10 cellular contexts compared by ENCODE assay signal in genomic region chr9:131111854-131112311, GRCh38. TPM values are rescaled to one million over a fixed set of nuclear protein-coding genes. Genes with fewer than 3 reads are reported as not detected.
DNase-seq lines count a peak whose midpoint lies in the region; ATAC-seq and TF ChIP-seq lines count a peak whose summit lies in the region.
"Had no signal": no experiment of that assay in that cellular context is flagged by ENCODE, and none has a peak within 500 bp of the region (broad histone marks: within the 10 kb centered on the region; RNA-seq: fewer than 3 reads in every experiment).

No MANE protein-coding gene starts in this region.

- H3K27me3 Mint-ChIP-seq in neural crest cell (ENCODE audit: low read depth) = no peaks in the 10 kb centered on the region

- no peak for TF ChIP-seq POLR2A in thyroid gland (IDR thresholded peaks at IDR 0.05)

- H3K36me3 Mint-ChIP-seq in neural crest cell (ENCODE audit: low read depth) = peaks cover 5% of the 10 kb centered on the region

- ATAC-seq in psoas muscle = no peak
- ATAC-seq: activated CD4-positive, CD25-positive, alpha-beta regulatory T cell treated with anti-CD3 and anti-CD28 coated beads, Interleukin-2, amount 50 U/mL, for 24 hours; left lung had no signal

- TF ChIP-seq CTCF in neural crest cell (conservative IDR thresholded peaks at IDR 0.05) (no peak), thyroid gland (IDR thresholded peaks at IDR 0.05) (no peak), BE2C (IDR thresholded peaks at IDR 0.05; ENCODE audit: low read depth, low read length) (no peak), psoas muscle (IDR thresholded peaks at IDR 0.05) (no peak)

- H3K9me3 ChIP-seq in thyroid gland (no peaks in the 10 kb centered on the region), BE2C (no peaks in the 10 kb centered on the region), psoas muscle (no peaks in the 10 kb centered on the region)
- H3K9me3 ChIP-seq: left lung had no signal

- H3K4me1 ChIP-seq in thyroid gland (no peaks in the 10 kb centered on the region), BE2C (no peaks in the 10 kb centered on the region), psoas muscle (no peaks in the 10 kb centered on the region)
- H3K4me1 ChIP-seq: left lung had no signal

- H3K27me3 ChIP-seq in thyroid gland (no peaks in the 10 kb centered on the region), BE2C (0 out of 2 replicates have a peak, but pooled peaks cover 3% of the 10 kb centered on the region), psoas muscle (ENCODE audit: insufficient read depth in 3 of 3, low read length in 2 of 3) (peaks cover 0 to 5% (median 0%) of the 10 kb centered on the region in 3 donors)

- 86 to 93% methylated on average over 8 to 22 of the region's 25 CpGs for WGBS in thyroid gland, 2 donors
- 70 to 78% (median 78%) methylated on average over 24 to 25 of the region's 25 CpGs for WGBS in psoas muscle, 3 donors

- H3K27ac ChIP-seq in angular gyrus (ENCODE audit: low read depth, low read length) (peak overlapping the region; percentile 94), thyroid gland (no peak overlapping the region), psoas muscle (no peak overlapping the region)
- H3K27ac ChIP-seq: left lung had no signal

- H3K4me3 Mint-ChIP-seq in neural crest cell = peak overlapping the region; percentile 76

- DNase-seq in COLO829 (ENCODE audit: low spot score) (peak; percentile 80), hippocampal formation (lab: John Stamatoyannopoulos, UW) (peak; percentile 93 to 94), neural crest cell (ENCODE audit: low read depth, low spot score) (peak; percentile 73), AG08396 (ENCODE audit: low spot score) (no peak), thyroid gland (no peak), BE2C (no peak), psoas muscle (no peak)

- H3K4me3 ChIP-seq in thyroid gland (replicated peaks in 1 of 3) = no peak overlapping the region
- no peak overlapping the region for H3K4me3 ChIP-seq in BE2C (ENCODE audit: low read depth, low read length)
- no peak overlapping the region for H3K4me3 ChIP-seq in psoas muscle
- H3K4me3 ChIP-seq: left lung had no signal

- intact Hi-C loops in thyroid gland (cut with DNase I) (no loop called here), psoas muscle (cut with DNase I) (no loop called here)

- H3K4me1 Mint-ChIP-seq in neural crest cell = peaks cover 47% of the 10 kb centered on the region

- no peaks in the 10 kb centered on the region for H3K9me3 Mint-ChIP-seq in neural crest cell

- peak overlapping the region; percentile 96 for H3K27ac Mint-ChIP-seq in neural crest cell (ENCODE audit: unreplicated experiment)

- H3K36me3 ChIP-seq in thyroid gland = no peaks in the 10 kb centered on the region
- H3K36me3 ChIP-seq in BE2C = no peaks in the 10 kb centered on the region
- H3K36me3 ChIP-seq in psoas muscle (ENCODE audit: insufficient read depth in 1 of 2, low read depth in 1 of 2) = no peaks in the 10 kb centered on the region
- H3K36me3 ChIP-seq: left lung had no signal

RNA-seq across cellular contexts. Expression of gene NUP214, which starts 13.5 kb away (rescaled TPM):
- 72.3 and 77.9 TPM in 2 replicates for total RNA-seq in neural crest cell
- total RNA-seq in thyroid gland = 10 to 100 TPM; 27.3 to 59.2 (median 46.6) TPM
- polyA plus RNA-seq in BE2C (2012; ENCODE audit: insufficient read depth, insufficient read length, low read depth) = 59.8 TPM
- total RNA-seq in psoas muscle = 10 to 100 TPM; 20.1 to 28.1 (median 23.4) TPM
- 10 to 100 TPM; 11.8 to 14.2 (median 14.1) TPM for polyA plus RNA-seq in psoas muscle

RNA-seq across cellular contexts. Expression of gene AIF1L, which starts 15.6 kb away (rescaled TPM):
- 118 and 122 TPM in 2 replicates for total RNA-seq in neural crest cell
- 100 to 1,000 TPM in 1 of 4 donors, 10 to 100 TPM in 3; 43.0 to 114 (median 87.9) TPM for total RNA-seq in thyroid gland
- not detected for polyA plus RNA-seq in BE2C (2012; ENCODE audit: insufficient read depth, insufficient read length, low read depth)
- 10 to 100 TPM in 3 of 4 donors, 1 to 10 TPM in 1; 3.7 to 12.2 (median 11.7) TPM for total RNA-seq in psoas muscle
- 10 to 100 TPM in 2 of 3 donors, 1 to 10 TPM in 1; 6.3 to 11.0 (median 10.2) TPM for polyA plus RNA-seq in psoas muscle

Comparison
In these comparisons a context has a peak if more than half of its experiments do, and no peak if none do; other contexts are left out.
1. DNase-seq: peak in COLO829 (single experiment), hippocampal formation (2 of 2) and neural crest cell (single experiment); none in AG08396 (single experiment), thyroid gland (0 of 2), BE2C (single experiment) and psoas muscle (0 of 2).